In the genomic region with DNA sequence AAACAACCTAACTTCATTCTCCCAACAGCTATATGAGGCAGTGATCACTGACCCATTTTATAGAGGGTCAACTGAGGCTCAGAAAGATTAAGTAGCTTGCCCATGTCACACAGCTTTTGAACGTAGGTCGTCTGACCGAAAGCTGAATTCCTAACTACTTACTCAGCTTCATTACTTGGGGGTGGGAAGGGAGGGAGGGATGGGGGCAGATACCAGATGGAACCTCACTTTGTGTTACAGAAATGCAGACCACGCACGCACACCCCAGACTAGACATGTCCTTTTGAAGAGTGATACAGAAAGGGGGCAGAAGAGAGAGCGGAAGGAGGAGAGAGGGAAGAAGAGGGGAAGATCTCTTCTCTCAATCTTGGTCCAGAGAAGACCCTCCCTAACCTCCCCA, we compare ENCODE assay signal across 8 cellular contexts. TPM values are rescaled to one million over a fixed set of nuclear protein-coding genes. Genes with fewer than 3 reads are reported as not detected.
DNase-seq lines count a peak whose midpoint lies in the region; ATAC-seq and TF ChIP-seq lines count a peak whose summit lies in the region.

No MANE protein-coding gene starts in this region.

- H3K4me3 ChIP-seq in SK-N-MC (peak overlapping the region; percentile 81; the same call in 1 of the 2 replicates), thymus (ENCODE audit: low read length) (peak overlapping the region; percentile 75)

- peak overlapping the region; percentile 22 for H3K4me3 Mint-ChIP-seq in activated naive CD8-positive, alpha-beta T cell treated with anti-CD3 and anti-CD28 coated beads, Interleukin-2, amount 10 ng/mL, durations not matched to agents 7 days and 5 days
- H3K4me3 Mint-ChIP-seq in activated naive CD8-positive, alpha-beta T cell treated with anti-CD3 and anti-CD28 coated beads, Interleukin-2, amount 50 U/mL, for 24 hours, result no peak overlapping the region
- H3K4me3 Mint-ChIP-seq in glutamatergic neuron (ENCODE audit: unreplicated experiment), result peak overlapping the region; percentile 76

- H3K9me3 ChIP-seq in SK-N-MC (ENCODE audit: low read depth, low read length), result no peaks in the 10 kb centered on the region
- H3K9me3 ChIP-seq in thymus (ENCODE audit: control insufficient read depth), result no peaks in the 10 kb centered on the region

- H3K27ac Mint-ChIP-seq in activated naive CD8-positive, alpha-beta T cell treated with anti-CD3 and anti-CD28 coated beads, Interleukin-2, amount 10 ng/mL, durations not matched to agents 7 days and 5 days, result no peak overlapping the region
- H3K27ac Mint-ChIP-seq in activated naive CD8-positive, alpha-beta T cell treated with anti-CD3 and anti-CD28 coated beads, Interleukin-2, amount 50 U/mL, for 24 hours, result no peak overlapping the region
- peak overlapping the region; percentile 64 for H3K27ac Mint-ChIP-seq in glutamatergic neuron (ENCODE audit: unreplicated experiment)

- no peaks in the 10 kb centered on the region for H3K36me3 Mint-ChIP-seq in activated naive CD8-positive, alpha-beta T cell treated with anti-CD3 and anti-CD28 coated beads, Interleukin-2, amount 10 ng/mL, durations not matched to agents 7 days and 5 days
- H3K36me3 Mint-ChIP-seq in activated naive CD8-positive, alpha-beta T cell treated with anti-CD3 and anti-CD28 coated beads, Interleukin-2, amount 50 U/mL, for 24 hours (ENCODE audit: low read depth), result no peaks in the 10 kb centered on the region
- no peaks in the 10 kb centered on the region for H3K36me3 Mint-ChIP-seq in glutamatergic neuron (ENCODE audit: unreplicated experiment)

- DNase-seq in activated naive CD8-positive, alpha-beta T cell treated with anti-CD3 and anti-CD28 coated beads, Interleukin-2, amount 10 ng/mL, durations not matched to agents 7 days and 5 days, result no peak
- no peak for DNase-seq in activated naive CD8-positive, alpha-beta T cell treated with anti-CD3 and anti-CD28 coated beads, Interleukin-2, amount 50 U/mL, for 24 hours
- DNase-seq in SK-N-MC (ENCODE audit: low read depth, low spot score), result no peak
- no peak for DNase-seq in glutamatergic neuron
- DNase-seq in SK-N-DZ (ENCODE audit: low spot score), result no peak
- no peak for DNase-seq in NCI-H146 (lab: John Stamatoyannopoulos, UW)
- no peak for DNase-seq in NCI-H2081 treated with DMSO at 0.1 percent for 48 hours (lab: John Stamatoyannopoulos, UW)

- H3K4me1 Mint-ChIP-seq in activated naive CD8-positive, alpha-beta T cell treated with anti-CD3 and anti-CD28 coated beads, Interleukin-2, amount 10 ng/mL, durations not matched to agents 7 days and 5 days, result peaks cover 16% of the 10 kb centered on the region
- H3K4me1 Mint-ChIP-seq in activated naive CD8-positive, alpha-beta T cell treated with anti-CD3 and anti-CD28 coated beads, Interleukin-2, amount 50 U/mL, for 24 hours, result peaks cover 23% of the 10 kb centered on the region
- H3K4me1 Mint-ChIP-seq in glutamatergic neuron (ENCODE audit: low read depth, unreplicated experiment), result peaks cover 26% of the 10 kb centered on the region

- no peak for ATAC-seq in activated naive CD8-positive, alpha-beta T cell treated with anti-CD3 and anti-CD28 coated beads, Interleukin-2, amount 10 ng/mL, durations not matched to agents 7 days and 5 days (ENCODE audit: low read depth)
- no peak for ATAC-seq in activated naive CD8-positive, alpha-beta T cell treated with anti-CD3 and anti-CD28 coated beads, Interleukin-2, amount 50 U/mL, for 24 hours

- H3K36me3 ChIP-seq in SK-N-MC (ENCODE audit: insufficient read depth, low read length), result no peaks in the 10 kb centered on the region
- H3K36me3 ChIP-seq in thymus (ENCODE audit: control insufficient read depth, insufficient read depth), result peaks cover 5% of the 10 kb centered on the region

- peaks cover 18% of the 10 kb centered on the region for H3K4me1 ChIP-seq in thymus (ENCODE audit: control insufficient read depth, insufficient read depth, low read length)

- POLR2A ChIA-PET in activated naive CD8-positive, alpha-beta T cell treated with anti-CD3 and anti-CD28 coated beads, Interleukin-2, amount 10 ng/mL, durations not matched to agents 7 days and 5 days (lab: Charles Lee), result no interaction called here

- H3K27ac ChIP-seq in SK-N-MC (no peak overlapping the region), thymus (ENCODE audit: low read depth) (no peak overlapping the region)

- H3K9ac ChIP-seq in SK-N-MC (ENCODE audit: insufficient read length), result no peak overlapping the region

- no peaks in the 10 kb centered on the region for H3K9me3 Mint-ChIP-seq in activated naive CD8-positive, alpha-beta T cell treated with anti-CD3 and anti-CD28 coated beads, Interleukin-2, amount 10 ng/mL, durations not matched to agents 7 days and 5 days
- H3K9me3 Mint-ChIP-seq in activated naive CD8-positive, alpha-beta T cell treated with anti-CD3 and anti-CD28 coated beads, Interleukin-2, amount 50 U/mL, for 24 hours, result no peaks in the 10 kb centered on the region
- peaks cover 8% of the 10 kb centered on the region for H3K9me3 Mint-ChIP-seq in glutamatergic neuron (ENCODE audit: unreplicated experiment)

- no peaks in the 10 kb centered on the region for H3K27me3 ChIP-seq in thymus (ENCODE audit: control insufficient read depth, insufficient read depth)

- 81% methylated on average over 6 of the region's 6 CpGs for WGBS in thymus

- TF ChIP-seq CTCF in glutamatergic neuron (IDR thresholded peaks at IDR 0.05; ENCODE audit: partially characterized antibody, unreplicated experiment), result no peak

- peaks cover 41% of the 10 kb centered on the region for H3K27me3 Mint-ChIP-seq in activated naive CD8-positive, alpha-beta T cell treated with anti-CD3 and anti-CD28 coated beads, Interleukin-2, amount 10 ng/mL, durations not matched to agents 7 days and 5 days
- H3K27me3 Mint-ChIP-seq in activated naive CD8-positive, alpha-beta T cell treated with anti-CD3 and anti-CD28 coated beads, Interleukin-2, amount 50 U/mL, for 24 hours, result peaks cover 25% of the 10 kb centered on the region
- peaks cover 8% of the 10 kb centered on the region for H3K27me3 Mint-ChIP-seq in glutamatergic neuron (ENCODE audit: unreplicated experiment)

RNA-seq across cellular contexts. Expression of a gene that starts 2.3 kb away (rescaled TPM):
- under 1 TPM; 0.74 to 0.75 TPM for total RNA-seq in activated naive CD8-positive, alpha-beta T cell treated with anti-CD3 and anti-CD28 coated beads, Interleukin-2, amount 10 ng/mL, durations not matched to agents 7 days and 5 days
- total RNA-seq in glutamatergic neuron (ENCODE audit: unreplicated experiment), result 15.8 TPM
- polyA plus RNA-seq in thymus, result 24.4 TPM
- polyA plus RNA-seq in SK-N-DZ (2014; cell fraction: cytosol; rRNA removed), result 4.5 and 6.9 TPM in 2 replicates
- polyA plus RNA-seq in SK-N-DZ (2014; cell fraction: nucleus; rRNA removed), result 15.5 and 24.3 TPM in 2 replicates

RNA-seq across cellular contexts. Expression of a gene that starts 53.9 kb away (rescaled TPM):
- under 1 TPM; 0.34 to 0.36 TPM for total RNA-seq in activated naive CD8-positive, alpha-beta T cell treated with anti-CD3 and anti-CD28 coated beads, Interleukin-2, amount 10 ng/mL, durations not matched to agents 7 days and 5 days
- total RNA-seq in glutamatergic neuron (ENCODE audit: unreplicated experiment), result 0.74 TPM
- 0.41 TPM for polyA plus RNA-seq in thymus
- polyA plus RNA-seq in SK-N-DZ (2014; cell fraction: cytosol; rRNA removed), result 0.03 TPM in 1 of 2 replicates, not detected in the other
- not detected in 2 replicates for polyA plus RNA-seq in SK-N-DZ (2014; cell fraction: nucleus; rRNA removed)

RNA-seq across cellular contexts. Expression of a gene that starts 58.1 kb away (rescaled TPM):
- under 1 TPM in 1 of 2 experiments, not detected in 1; 0.14 TPM for total RNA-seq in activated naive CD8-positive, alpha-beta T cell treated with anti-CD3 and anti-CD28 coated beads, Interleukin-2, amount 10 ng/mL, durations not matched to agents 7 days and 5 days
- total RNA-seq in glutamatergic neuron (ENCODE audit: unreplicated experiment), result 52.2 TPM
- polyA plus RNA-seq in thymus, result 39.3 TPM
- polyA plus RNA-seq in SK-N-DZ (2014; cell fraction: cytosol; rRNA removed), result 3.5 and 5.8 TPM in 2 replicates
- polyA plus RNA-seq in SK-N-DZ (2014; cell fraction: nucleus; rRNA removed), result 70.8 and 89.0 TPM in 2 replicates

Comparison
In these comparisons a context has a peak if more than half of its experiments do, and no peak if none do; other contexts are left out.
1. RNA of a gene that starts 58.1 kb away (total RNA-seq): 52.2 TPM in glutamatergic neuron (single experiment); 0.14 TPM in activated naive CD8-positive, alpha-beta T cell treated with anti-CD3 and anti-CD28 coated beads, Interleukin-2, amount 10 ng/mL, durations not matched to agents 7 days and 5 days; every median in the first group is over 10 times any median in the second.